8 cellular contexts compared by ENCODE assay signal in genomic region chr1:150576794-150577556, GRCh38. TPM values are rescaled to one million over a fixed set of nuclear protein-coding genes. Genes with fewer than 3 reads are reported as not detected.
DNase-seq lines count a peak whose midpoint lies in the region; ATAC-seq, FAIRE-seq and TF ChIP-seq lines count a peak whose summit lies in the region.

No MANE protein-coding gene starts in this region.

- no peak for FAIRE-seq in HTR-8/SVneo (lab: Jason Lieb, UNC)

- TF ChIP-seq CTCF in GM12875 (IDR thresholded peaks at IDR 0.05; ENCODE audit: borderline replicate concordance, insufficient read depth, low read depth, low read length): no peak
- TF ChIP-seq CTCF in fibroblast of lung (conservative IDR thresholded peaks at IDR 0.05 in 1 of 2, IDR thresholded peaks at IDR 0.05 in 1 of 2; ENCODE audit: low read depth in 1 of 2, low read length in 2 of 2): no peak
- TF ChIP-seq CTCF in psoas muscle (IDR thresholded peaks at IDR 0.05): no peak

- H3K36me3 ChIP-seq in SK-N-MC (ENCODE audit: insufficient read depth, low read length): peaks cover 64% of the 10 kb centered on the region
- H3K36me3 ChIP-seq in fibroblast of lung (ENCODE audit: control insufficient read depth, insufficient read depth, low read length): peaks cover 26% of the 10 kb centered on the region
- H3K36me3 ChIP-seq in psoas muscle (ENCODE audit: insufficient read depth in 1 of 2, low read depth in 1 of 2): peaks cover 18 to 64% of the 10 kb centered on the region in 2 donors

- H3K27me3 ChIP-seq in fibroblast of lung (ENCODE audit: control insufficient read depth, insufficient read depth, low read length) (no peaks in the 10 kb centered on the region), psoas muscle (ENCODE audit: insufficient read depth in 3 of 3, low read length in 2 of 3) (no peaks in the 10 kb centered on the region)

- H3K27ac ChIP-seq in SK-N-MC: no peak overlapping the region
- peak overlapping the region; percentile 100 for H3K27ac ChIP-seq in fibroblast of lung (ENCODE audit: insufficient read depth, low read length)
- peak overlapping the region; percentile 100 for H3K27ac ChIP-seq in psoas muscle

- intact Hi-C loops in psoas muscle (cut with DNase I): loop anchor here (5.0 kb wide), 1 partner anchor 45 kb away; no protein-coding TSS in a partner anchor

- ATAC-seq in psoas muscle (no peak), HG03460 (IDR thresholded peaks at IDR 0.05; ENCODE audit: unreplicated experiment) (no peak)

- H2AFZ ChIP-seq in fibroblast of lung (ENCODE audit: low read length): no peak overlapping the region

- H3K9ac ChIP-seq in SK-N-MC (ENCODE audit: insufficient read length): peak overlapping the region; percentile 93
- H3K9ac ChIP-seq in fibroblast of lung (ENCODE audit: insufficient read depth, low read length): peak overlapping the region; percentile 100

- H3K4me3 ChIP-seq in GM12875 (ENCODE audit: low read depth, low read length) (peak overlapping the region; percentile 97), SK-N-MC (peak overlapping the region; percentile 89), fibroblast of lung (replicated peaks in 1 of 4; ENCODE audit: control extremely low read depth in 1 of 4, insufficient read depth in 1 of 4, low read depth in 3 of 4, low read length in 4 of 4) (peak overlapping the region; percentile 90 to 100 (median 94)), psoas muscle (peak overlapping the region; percentile 92)

- peak overlapping the region; percentile 72 for H3K4me2 ChIP-seq in fibroblast of lung (ENCODE audit: extremely low read depth, insufficient read depth, low read length)

- WGBS in psoas muscle, 3 donors: 0 to 4% (median 0%) methylated on average over 2 of the region's 2 CpGs

- peaks cover 75% of the 10 kb centered on the region for H3K79me2 ChIP-seq in fibroblast of lung (ENCODE audit: control insufficient read depth, insufficient read depth, low read length)

- no peaks in the 10 kb centered on the region for H3K9me3 ChIP-seq in SK-N-MC (ENCODE audit: low read depth, low read length)
- no peaks in the 10 kb centered on the region for H3K9me3 ChIP-seq in fibroblast of lung (ENCODE audit: control insufficient read depth, insufficient read depth, low read depth, low read length)
- no peaks in the 10 kb centered on the region for H3K9me3 ChIP-seq in psoas muscle

- H3K4me1 ChIP-seq in fibroblast of lung (ENCODE audit: control insufficient read depth, extremely low read depth, insufficient read depth, low read length) (peaks cover 13% of the 10 kb centered on the region), psoas muscle (peaks cover 39% of the 10 kb centered on the region)

- DNase-seq in SK-N-MC (ENCODE audit: low read depth, low spot score) (no peak), fibroblast of lung (ENCODE audit: low read depth in 2 of 2) (peak; percentile 15 to 46), psoas muscle (no peak), ureter (ENCODE audit: low spot score) (no peak), HTR-8/SVneo (ENCODE audit: insufficient read length, low spot score) (no peak), putamen (ENCODE audit: low spot score) (no peak)

- H4K20me1 ChIP-seq in fibroblast of lung (ENCODE audit: control insufficient read depth, extremely low read depth, insufficient read depth, low read length): peaks cover 21% of the 10 kb centered on the region

RNA-seq across cellular contexts. Expression of gene MCL1, which starts 2.4 kb away (rescaled TPM):
- 232 and 233 TPM in 2 replicates for total RNA-seq in fibroblast of lung
- polyA plus RNA-seq in fibroblast of lung: 108 and 136 TPM in 2 replicates
- 105 and 138 TPM in 2 replicates for polyA plus RNA-seq in fibroblast of lung (2012)
- 24.4 and 91.5 TPM in 2 replicates for polyA minus RNA-seq in fibroblast of lung (ENCODE audit: low replicate concordance)
- 100 to 1,000 TPM; 101 to 192 (median 129) TPM for total RNA-seq in psoas muscle
- 100 to 1,000 TPM in 2 of 3 donors, 10 to 100 TPM in 1; 97.2 to 179 (median 108) TPM for polyA plus RNA-seq in psoas muscle
- total RNA-seq in ureter: 159 TPM

RNA-seq across cellular contexts. Expression of gene ADAMTSL4, which starts 27.8 kb away (rescaled TPM):
- total RNA-seq in fibroblast of lung (6.4 and 13.0 TPM in 2 replicates), psoas muscle (100 to 1,000 TPM in 1 of 4 donors, 10 to 100 TPM in 3; 17.1 to 109 (median 31.6) TPM), ureter (48.2 TPM)
- polyA plus RNA-seq in fibroblast of lung (7.3 and 19.8 TPM in 2 replicates), psoas muscle (10 to 100 TPM in 2 of 3 donors, 1 to 10 TPM in 1; 7.4 to 32.6 (median 20.4) TPM)
- polyA plus RNA-seq in fibroblast of lung (2012): 12.6 and 25.9 TPM in 2 replicates
- 16.6 and 30.2 TPM in 2 replicates for polyA minus RNA-seq in fibroblast of lung (ENCODE audit: low replicate concordance)

RNA-seq across cellular contexts. Expression of gene ENSA, which starts 52.4 kb away (rescaled TPM):
- total RNA-seq in fibroblast of lung (53.7 and 78.1 TPM in 2 replicates), psoas muscle (100 to 1,000 TPM; 120 to 196 (median 162) TPM), ureter (257 TPM)
- polyA plus RNA-seq in fibroblast of lung (112 and 184 TPM in 2 replicates), psoas muscle (100 to 1,000 TPM in 2 of 3 donors, 10 to 100 TPM in 1; 76.7 to 199 (median 130) TPM)
- 86.2 and 127 TPM in 2 replicates for polyA plus RNA-seq in fibroblast of lung (2012)
- 23.7 and 26.6 TPM in 2 replicates for polyA minus RNA-seq in fibroblast of lung (ENCODE audit: low replicate concordance)

Comparison
In these comparisons a context has a peak if more than half of its experiments do, and no peak if none do; other contexts are left out.
1. DNase-seq: peak in fibroblast of lung (2 of 2); none in SK-N-MC (single experiment), psoas muscle (0 of 2), ureter (single experiment), HTR-8/SVneo (single experiment) and putamen (single experiment).
2. Peak in every context shown above with its lines, with median percentiles within 50 percentile points of each other: H3K4me3 ChIP-seq.